1 cellular context compared by ENCODE assay signal in genomic region chr20:46363874-46364669, GRCh38.
TF ChIP-seq lines count a peak whose summit lies in the region.

No MANE protein-coding gene starts in this region.

TF ChIP-seq in K562, 482 proteins besides CTCF, POLR2A, EP300 and RAD21 (continued from another document and continues in another):
- TF ChIP-seq THAP12 (CRISPR knock-in tag; IDR thresholded peaks at IDR 0.05) (peak; percentile 54; the same call in 1 of the 2 replicates), CREB3 (tag; conservative IDR thresholded peaks at IDR 0.05; ENCODE audit: low read depth) (no peak), ZC3H11A (IDR thresholded peaks at IDR 0.05; ENCODE audit: low read depth, low read length) (no peak), ARID1B (IDR thresholded peaks at IDR 0.05) (no peak), CBX5 (IDR thresholded peaks at IDR 0.05; ENCODE audit: borderline replicate concordance, low read depth) (no peak), SRSF1 (IDR thresholded peaks at IDR 0.05; ENCODE audit: low read depth, low read length) (no peak), ZNF282 (CRISPR knock-in tag; IDR thresholded peaks at IDR 0.05) (no peak), PRMT5 (CRISPR knock-in tag; IDR thresholded peaks at IDR 0.05) (no peak), SLC30A9 (CRISPR knock-in tag; IDR thresholded peaks at IDR 0.05) (no peak), ATF3 (IDR thresholded peaks at IDR 0.05) (no peak), ATF3 (CRISPR knock-in tag; conservative IDR thresholded peaks at IDR 0.05) (no peak), U2AF2 (optimal IDR thresholded peaks at IDR 0.05; ENCODE audit: low read depth, low read length) (no peak), KAT2B (IDR thresholded peaks at IDR 0.05; ENCODE audit: low read depth, low read length) (no peak), HMGXB4 (CRISPR knock-in tag; IDR thresholded peaks at IDR 0.05) (no peak; the same call in 1 of the 2 replicates), ZNF444 (CRISPR knock-in tag; IDR thresholded peaks at IDR 0.05) (no peak), SUPT5H (IDR thresholded peaks at IDR 0.05) (peak; percentile 93), ZNF717 (CRISPR knock-in tag; IDR thresholded peaks at IDR 0.05) (no peak), EHMT2 (IDR thresholded peaks at IDR 0.05) (no peak), ZNF146 (CRISPR knock-in tag; IDR thresholded peaks at IDR 0.05; ENCODE audit: unreplicated experiment) (no peak), ZNF224 (CRISPR knock-in tag; IDR thresholded peaks at IDR 0.05) (no peak), HNRNPK (IDR thresholded peaks at IDR 0.05; ENCODE audit: low read depth, low read length, poor library complexity, severe bottlenecking) (no peak), ARID4B (CRISPR knock-in tag; IDR thresholded peaks at IDR 0.05) (peak; percentile 81), ZKSCAN1 (IDR thresholded peaks at IDR 0.05; ENCODE audit: low read depth, low read length) (no peak), HEY1 (CRISPR knock-in tag; IDR thresholded peaks at IDR 0.05; ENCODE audit: borderline replicate concordance) (no peak), XRCC3 (IDR thresholded peaks at IDR 0.05) (no peak), ZNF778 (CRISPR knock-in tag; IDR thresholded peaks at IDR 0.05) (no peak), CAMTA2 (CRISPR knock-in tag; conservative IDR thresholded peaks at IDR 0.05) (no peak), STAT5A (IDR thresholded peaks at IDR 0.05; ENCODE audit: borderline replicate concordance, low read length) (no peak), HNRNPLL (IDR thresholded peaks at IDR 0.05; ENCODE audit: low read depth, low read length, poor library complexity, severe bottlenecking) (no peak), HNRNPH1 (optimal IDR thresholded peaks at IDR 0.05; ENCODE audit: low read depth, low read length) (no peak), KHSRP (IDR thresholded peaks at IDR 0.05) (no peak), PHTF2 (CRISPR knock-in tag; IDR thresholded peaks at IDR 0.05) (no peak), RBM25 (IDR thresholded peaks at IDR 0.05; ENCODE audit: low read depth, low read length, severe bottlenecking) (no peak), CBX8 (IDR thresholded peaks at IDR 0.05; ENCODE audit: borderline replicate concordance, extremely low read depth, low read depth, low read length, poor library complexity, severe bottlenecking) (no peak), FOXM1 (IDR thresholded peaks at IDR 0.05; ENCODE audit: low read depth) (no peak), FOXM1 (CRISPR knock-in tag; IDR thresholded peaks at IDR 0.05; ENCODE audit: low read depth) (no peak), MBD2 (IDR thresholded peaks at IDR 0.05; ENCODE audit: borderline replicate concordance, low read depth) (peak; percentile 44; the same call in 1 of the 2 replicates), MAZ (CRISPR knock-in tag; conservative IDR thresholded peaks at IDR 0.05 in 1 of 2, IDR thresholded peaks at IDR 0.05 in 1 of 2) (no peak; a peak in 3 of 4 replicates), HES1 (IDR thresholded peaks at IDR 0.05; ENCODE audit: low read depth) (no peak), NFE2 (IDR thresholded peaks at IDR 0.05; ENCODE audit: low read depth) (no peak)
- TF ChIP-seq, protein P1, sequence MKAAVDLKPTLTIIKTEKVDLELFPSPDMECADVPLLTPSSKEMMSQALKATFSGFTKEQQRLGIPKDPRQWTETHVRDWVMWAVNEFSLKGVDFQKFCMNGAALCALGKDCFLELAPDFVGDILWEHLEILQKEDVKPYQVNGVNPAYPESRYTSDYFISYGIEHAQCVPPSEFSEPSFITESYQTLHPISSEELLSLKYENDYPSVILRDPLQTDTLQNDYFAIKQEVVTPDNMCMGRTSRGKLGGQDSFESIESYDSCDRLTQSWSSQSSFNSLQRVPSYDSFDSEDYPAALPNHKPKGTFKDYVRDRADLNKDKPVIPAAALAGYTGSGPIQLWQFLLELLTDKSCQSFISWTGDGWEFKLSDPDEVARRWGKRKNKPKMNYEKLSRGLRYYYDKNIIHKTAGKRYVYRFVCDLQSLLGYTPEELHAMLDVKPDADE (conservative IDR thresholded peaks at IDR 0.05; ENCODE audit: control insufficient read depth, low read depth, low read length) = no peak; the same call in 1 of the 2 replicates
- TF ChIP-seq, protein P2, sequence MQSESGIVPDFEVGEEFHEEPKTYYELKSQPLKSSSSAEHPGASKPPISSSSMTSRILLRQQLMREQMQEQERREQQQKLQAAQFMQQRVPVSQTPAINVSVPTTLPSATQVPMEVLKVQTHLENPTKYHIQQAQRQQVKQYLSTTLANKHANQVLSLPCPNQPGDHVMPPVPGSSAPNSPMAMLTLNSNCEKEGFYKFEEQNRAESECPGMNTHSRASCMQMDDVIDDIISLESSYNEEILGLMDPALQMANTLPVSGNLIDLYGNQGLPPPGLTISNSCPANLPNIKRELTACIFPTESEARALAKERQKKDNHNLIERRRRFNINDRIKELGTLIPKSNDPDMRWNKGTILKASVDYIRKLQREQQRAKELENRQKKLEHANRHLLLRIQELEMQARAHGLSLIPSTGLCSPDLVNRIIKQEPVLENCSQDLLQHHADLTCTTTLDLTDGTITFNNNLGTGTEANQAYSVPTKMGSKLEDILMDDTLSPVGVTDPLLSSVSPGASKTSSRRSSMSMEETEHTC (IDR thresholded peaks at IDR 0.05) = peak; percentile 60
- TF ChIP-seq, protein P3, sequence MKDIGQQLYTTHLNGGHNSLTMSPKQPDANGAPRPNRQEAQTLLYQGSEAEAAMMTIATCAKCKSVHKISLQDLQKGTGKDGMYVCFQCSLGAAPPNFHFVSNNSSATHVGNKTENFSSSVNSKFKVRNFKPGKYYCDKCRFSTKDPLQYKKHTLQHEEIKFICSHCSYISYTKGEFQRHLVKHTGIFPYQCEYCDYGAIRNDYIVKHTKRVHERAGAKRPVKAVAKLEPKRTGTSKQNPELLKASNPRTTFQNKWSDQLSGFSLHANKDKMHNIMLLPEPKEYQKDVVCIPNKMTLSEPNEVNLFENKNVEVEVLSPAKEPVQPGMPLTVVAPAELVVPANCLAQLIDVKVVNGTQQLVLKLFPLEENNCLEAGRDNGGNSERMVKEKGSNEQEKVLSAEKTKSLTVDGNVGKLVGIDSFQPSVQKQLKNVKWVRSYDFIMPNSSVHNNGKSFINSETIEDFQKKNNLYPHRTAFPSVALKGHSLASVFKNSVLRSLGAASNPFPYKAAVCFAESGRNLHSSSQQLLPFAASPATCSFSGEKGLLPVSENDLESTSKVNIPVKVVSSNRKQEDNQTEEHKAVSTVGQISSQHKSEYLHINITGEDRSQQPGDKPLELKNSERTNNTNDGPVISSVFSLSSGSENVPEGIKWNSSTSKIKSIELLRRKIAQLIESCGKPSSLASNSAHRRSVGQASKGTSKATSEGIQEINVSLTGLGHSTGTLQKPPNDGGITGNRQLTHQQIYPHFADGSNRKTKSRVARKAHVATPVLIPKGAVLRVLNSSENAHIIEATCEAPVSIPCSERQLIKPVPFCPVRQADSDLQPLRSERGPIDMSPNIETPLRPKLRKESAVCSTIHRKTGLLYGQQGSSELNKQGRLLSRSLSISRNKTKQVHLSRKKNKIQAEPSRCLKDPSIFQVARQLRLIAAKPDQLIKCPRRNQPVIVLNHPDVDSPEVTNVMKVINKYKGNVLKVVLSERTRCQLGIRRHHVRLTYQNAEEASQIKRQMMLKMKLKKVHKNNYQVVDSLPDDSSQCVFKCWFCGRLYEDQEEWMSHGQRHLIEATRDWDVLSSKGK (CRISPR knock-in tag; IDR thresholded peaks at IDR 0.05) = no peak
